In genomic region chr10:14173706-14174594, GRCh38 we compare ENCODE assay signal across 8 cellular contexts.
DNase-seq lines count a peak whose midpoint lies in the region; ATAC-seq, FAIRE-seq and TF ChIP-seq lines count a peak whose summit lies in the region.

No MANE protein-coding gene starts in this region.

- H3K36me3 ChIP-seq in body of pancreas (replicated peaks in 1 of 2; ENCODE audit: insufficient read depth in 1 of 2, low read depth in 2 of 2) (no peaks in the 10 kb centered on the region), kidney epithelial cell (ENCODE audit: control insufficient read depth, insufficient read depth, low read length) (no peaks in the 10 kb centered on the region)

- H3K27me3 Mint-ChIP-seq in stimulated activated naive B cell treated with anti-CD40 and anti-IgM and Interleukin-4, amounts not matched to agents 10 μg/mL and 1 μg/mL and 100 μg/mL, for 72 hours, result peaks cover 61 to 72% of the 10 kb centered on the region in 2 donors

- peak in 1 of 3 donors; percentile 16 for TF ChIP-seq POLR2A in body of pancreas (IDR thresholded peaks at IDR 0.05)

- intact Hi-C loops in body of pancreas (cut with DNase I), result no loop called here

- peaks cover 13 to 18% of the 10 kb centered on the region in 2 donors for H3K4me1 Mint-ChIP-seq in stimulated activated naive B cell treated with anti-CD40 and anti-IgM and Interleukin-4, amounts not matched to agents 10 μg/mL and 1 μg/mL and 100 μg/mL, for 72 hours

- H3K4me3 Mint-ChIP-seq in stimulated activated naive B cell treated with anti-CD40 and anti-IgM and Interleukin-4, amounts not matched to agents 10 μg/mL and 1 μg/mL and 100 μg/mL, for 72 hours, result peak overlapping the region; percentile 74 to 82

- H3K4me3 ChIP-seq in body of pancreas (peak overlapping the region; percentile 1 to 38), kidney epithelial cell (ENCODE audit: low read depth, low read length) (peak overlapping the region; percentile 18)

- peak overlapping the region in 3 of 4 donors; percentile 19 to 45 (median 26) for H3K27ac ChIP-seq in body of pancreas

- ATAC-seq in body of pancreas (peak; percentile 54), GM21717 (IDR thresholded peaks at IDR 0.05; ENCODE audit: unreplicated experiment) (no peak)
- peak; percentile 34 to 64 for ATAC-seq in stimulated activated naive B cell treated with anti-CD40 and anti-IgM and Interleukin-4, amounts not matched to agents 10 μg/mL and 1 μg/mL and 100 μg/mL, for 72 hours (replicated peaks)

- TF ChIP-seq CTCF in body of pancreas (IDR thresholded peaks at IDR 0.05) (no peak), kidney epithelial cell (IDR thresholded peaks at IDR 0.05; ENCODE audit: insufficient read depth, low read length, poor library complexity, severe bottlenecking) (no peak)

- no peaks in the 10 kb centered on the region for H3K36me3 Mint-ChIP-seq in stimulated activated naive B cell treated with anti-CD40 and anti-IgM and Interleukin-4, amounts not matched to agents 10 μg/mL and 1 μg/mL and 100 μg/mL, for 72 hours

- no peak for FAIRE-seq in HTR-8/SVneo (lab: Jason Lieb, UNC)

- WGBS in body of pancreas, 2 donors, result 1% methylated on average over 32 of the region's 32 CpGs

- DNase-seq in EH (ENCODE audit: low read depth) (peak; percentile 51), NCI-H2171 (lab: John Stamatoyannopoulos, UW) (peak; percentile 30), body of pancreas (peak in 2 of 4 donors; percentile 18 to 33), kidney epithelial cell (ENCODE audit: low read depth) (no peak), HTR-8/SVneo (ENCODE audit: insufficient read length, low spot score) (no peak), HPDE6-E6E7 (ENCODE audit: extremely low spot score) (no peak)
- no peak for DNase-seq in stimulated activated naive B cell treated with anti-CD40 and anti-IgM and Interleukin-4, amounts not matched to agents 10 μg/mL and 1 μg/mL and 100 μg/mL, for 72 hours

- H3K9me3 ChIP-seq in body of pancreas, result no peaks in the 10 kb centered on the region

- no peaks in the 10 kb centered on the region for H3K27me3 ChIP-seq in body of pancreas
- H3K27me3 ChIP-seq in kidney epithelial cell (ENCODE audit: control insufficient read depth, insufficient read depth, low read length), result peaks cover 4% of the 10 kb centered on the region

- H3K9me3 Mint-ChIP-seq in stimulated activated naive B cell treated with anti-CD40 and anti-IgM and Interleukin-4, amounts not matched to agents 10 μg/mL and 1 μg/mL and 100 μg/mL, for 72 hours, result no peaks in the 10 kb centered on the region

- H3K27ac Mint-ChIP-seq in stimulated activated naive B cell treated with anti-CD40 and anti-IgM and Interleukin-4, amounts not matched to agents 10 μg/mL and 1 μg/mL and 100 μg/mL, for 72 hours, result peak overlapping the region; percentile 20

- peaks cover 27% of the 10 kb centered on the region for H3K4me1 ChIP-seq in body of pancreas

Comparison
In these comparisons a context has a peak if more than half of its experiments do, and no peak if none do; other contexts are left out.
1. DNase-seq: peak in EH (single experiment) and NCI-H2171 (single experiment); none in kidney epithelial cell (single experiment), stimulated activated naive B cell treated with anti-CD40 and anti-IgM and Interleukin-4, amounts not matched to agents 10 μg/mL and 1 μg/mL and 100 μg/mL, for 72 hours (single experiment), HTR-8/SVneo (single experiment) and HPDE6-E6E7 (single experiment).